In genomic region chr2:177604291-177605065, GRCh38 we compare ENCODE assay signal across 7 cellular contexts.
A peak's percentile ranks its signal among the peaks of the same experiment; 100 is the strongest.
DNase-seq lines count a peak whose midpoint lies in the region; ATAC-seq and TF ChIP-seq lines count a peak whose summit lies in the region.

No MANE protein-coding gene starts in this region.

- peak; percentile 75 for DNase-seq in ELR (ENCODE audit: low read depth)
- DNase-seq in Jurkat, Clone E6-1 (ENCODE audit: low read depth, low spot score), result peak; percentile 37
- DNase-seq in globus pallidus (ENCODE audit: low spot score), result peak; percentile 63
- DNase-seq in pulmonary artery endothelial cell (ENCODE audit: low read depth, low spot score), result peak; percentile 35
- DNase-seq in activated CD4-positive, alpha-beta T cell treated with anti-CD3 and anti-CD28 coated beads for 4 hours, result no peak
- DNase-seq in stimulated activated CD4-positive, alpha-beta T cell treated with anti-CD3 and anti-CD28 coated beads, Interleukin-4, amount 100 ng/mL, for 24 hours, result no peak

- ATAC-seq in SK-N-SH treated with all-trans-retinoic acid at 6 μM for 48 hours, result peak; percentile 93

- no peak overlapping the region for H3K4me3 ChIP-seq in Jurkat, Clone E6-1 (ENCODE audit: low read length)

TF ChIP-seq in SK-N-SH treated with all-trans-retinoic acid at 6 μM for 48 hours, 23 proteins besides CTCF, POLR2A, EP300 and RAD21:
- TF ChIP-seq CREB5 (CRISPR knock-in tag; IDR thresholded peaks at IDR 0.05; ENCODE audit: low read depth) (no peak), ESRRG (CRISPR knock-in tag; IDR thresholded peaks at IDR 0.05) (no peak), ISL1 (CRISPR knock-in tag; IDR thresholded peaks at IDR 0.05) (no peak), POU6F1 (CRISPR knock-in tag; IDR thresholded peaks at IDR 0.05; ENCODE audit: borderline replicate concordance, low read depth) (no peak), TCF4 (CRISPR knock-in tag; IDR thresholded peaks at IDR 0.05; ENCODE audit: borderline replicate concordance) (no peak), BACH2 (CRISPR knock-in tag; IDR thresholded peaks at IDR 0.05; ENCODE audit: borderline replicate concordance) (no peak), OSR1 (CRISPR knock-in tag; IDR thresholded peaks at IDR 0.05) (no peak), ZFP3 (CRISPR knock-in tag; IDR thresholded peaks at IDR 0.05) (no peak), ARNTL (CRISPR knock-in tag; IDR thresholded peaks at IDR 0.05; ENCODE audit: borderline replicate concordance, low read depth) (no peak), RARB (CRISPR knock-in tag; IDR thresholded peaks at IDR 0.05) (no peak)

Comparison
In these comparisons a context has a peak if more than half of its experiments do, and no peak if none do; other contexts are left out.
1. DNase-seq: peak in ELR (single experiment), Jurkat, Clone E6-1 (single experiment), globus pallidus (single experiment) and pulmonary artery endothelial cell (single experiment); none in activated CD4-positive, alpha-beta T cell treated with anti-CD3 and anti-CD28 coated beads for 4 hours (0 of 2) and stimulated activated CD4-positive, alpha-beta T cell treated with anti-CD3 and anti-CD28 coated beads, Interleukin-4, amount 100 ng/mL, for 24 hours (single experiment).